ENCODE assay signal across 8 cellular contexts in genomic region chr9:89602978-89603628, GRCh38. TPM values are rescaled to one million over a fixed set of nuclear protein-coding genes. Genes with fewer than 3 reads are reported as not detected.
A peak's percentile ranks its signal among the peaks of the same experiment; 100 is the strongest.
DNase-seq lines count a peak whose midpoint lies in the region; ATAC-seq, FAIRE-seq and TF ChIP-seq lines count a peak whose summit lies in the region.

No MANE protein-coding gene starts in this region.

- FAIRE-seq in A549 (lab: Jason Lieb, UNC), result no peak

- H3K4me3 ChIP-seq in A549, result peak overlapping the region; percentile 48
- H3K4me3 ChIP-seq in heart right ventricle, result peak overlapping the region in 9 of 10 donors; percentile 75 to 90 (median 85)
- peak overlapping the region; percentile 91 for H3K4me3 ChIP-seq in parathyroid adenoma (ENCODE audit: low read depth, low read length)
- H3K4me3 ChIP-seq in thyroid gland (replicated peaks in 1 of 3), result peak overlapping the region in 1 of 3 donors; percentile 65

- peaks cover 3% of the 10 kb centered on the region for H3K79me2 ChIP-seq in parathyroid adenoma

- H3K27ac Mint-ChIP-seq in activated naive CD8-positive, alpha-beta T cell treated with anti-CD3 and anti-CD28 coated beads, Interleukin-2, amount 50 U/mL, for 24 hours, result peak overlapping the region; percentile 74

- 4% methylated on average over 21 of the region's 24 CpGs for WGBS in A549 (ENCODE audit: missing lambda C conversion rate)
- 1 to 2% methylated on average over 24 of the region's 24 CpGs for WGBS in heart right ventricle, 2 donors
- WGBS in thyroid gland, 2 donors, result 1 to 2% methylated on average over 24 of the region's 24 CpGs

- H2AFZ ChIP-seq in parathyroid adenoma, result peak overlapping the region; percentile 47

- no peak overlapping the region for H3K9ac ChIP-seq in parathyroid adenoma

- peak; percentile 60 to 77 for ATAC-seq in A549
- ATAC-seq in GM19351 (IDR thresholded peaks at IDR 0.05; ENCODE audit: unreplicated experiment), result peak; percentile 35
- peak; percentile 16 for ATAC-seq in activated naive CD8-positive, alpha-beta T cell treated with anti-CD3 and anti-CD28 coated beads, Interleukin-2, amount 50 U/mL, for 24 hours
- peak; percentile 19 to 65 (median 43) for ATAC-seq in heart right ventricle

- CTCF ChIA-PET in A549 (lab: Yijun Ruan, JAX), result interaction anchor here (0.6 to 16.3 kb wide), 81 partner anchors 10 to 1198 kb away, joined by 3 to 371 read pairs (median 4); partner anchors contain the start of genes DIRAS2 and SYK

- no peaks in the 10 kb centered on the region for H3K9me3 ChIP-seq in A549
- no peaks in the 10 kb centered on the region for H3K9me3 ChIP-seq in heart right ventricle
- no peaks in the 10 kb centered on the region for H3K9me3 ChIP-seq in parathyroid adenoma (ENCODE audit: control insufficient read depth, low read length)
- H3K9me3 ChIP-seq in thyroid gland, result no peaks in the 10 kb centered on the region

- peaks cover 11% of the 10 kb centered on the region for H3K27me3 Mint-ChIP-seq in activated naive CD8-positive, alpha-beta T cell treated with anti-CD3 and anti-CD28 coated beads, Interleukin-2, amount 50 U/mL, for 24 hours

- H3K27me3 ChIP-seq in heart right ventricle, result peaks cover 0 to 13% (median 0%) of the 10 kb centered on the region in 7 donors
- no peaks in the 10 kb centered on the region for H3K27me3 ChIP-seq in parathyroid adenoma (ENCODE audit: control insufficient read depth, insufficient read depth, low read length)
- no peaks in the 10 kb centered on the region for H3K27me3 ChIP-seq in thyroid gland

- H3K4me1 ChIP-seq in A549 (peaks cover 21% of the 10 kb centered on the region), heart right ventricle (peaks cover 3 to 48% (median 43%) of the 10 kb centered on the region in 9 donors), parathyroid adenoma (no peaks in the 10 kb centered on the region), thyroid gland (peaks cover 23 to 30% of the 10 kb centered on the region in 2 donors)

- no peaks in the 10 kb centered on the region for H3K36me3 Mint-ChIP-seq in activated naive CD8-positive, alpha-beta T cell treated with anti-CD3 and anti-CD28 coated beads, Interleukin-2, amount 50 U/mL, for 24 hours (ENCODE audit: low read depth)

- TF ChIP-seq RAD21 in A549 (conservative IDR thresholded peaks at IDR 0.05 in 1 of 2, IDR thresholded peaks at IDR 0.05 in 1 of 2), result peak; percentile 91 to 95

- POLR2A ChIA-PET in A549 (lab: Yijun Ruan, JAX), result interaction anchor here (0.6 kb wide), 1 partner anchor 497 kb away, joined by 4 read pairs; no protein-coding TSS in a partner anchor

- peak overlapping the region; percentile 76 for H3K4me3 Mint-ChIP-seq in activated naive CD8-positive, alpha-beta T cell treated with anti-CD3 and anti-CD28 coated beads, Interleukin-2, amount 50 U/mL, for 24 hours

- DNase-seq in A549 (ENCODE audit: low read depth in 1 of 2, low spot score in 1 of 2) (peak; percentile 71 to 88), NCI-H1417 treated with DMSO at 0.1 percent for 48 hours (lab: John Stamatoyannopoulos, UW) (peak; percentile 78), SW480 (ENCODE audit: low spot score) (peak; percentile 90), heart right ventricle (peak; percentile 88 to 91), thyroid gland (peak; percentile 93 to 96)
- peak; percentile 92 for DNase-seq in activated naive CD8-positive, alpha-beta T cell treated with anti-CD3 and anti-CD28 coated beads, Interleukin-2, amount 50 U/mL, for 24 hours

- H3K9me3 Mint-ChIP-seq in activated naive CD8-positive, alpha-beta T cell treated with anti-CD3 and anti-CD28 coated beads, Interleukin-2, amount 50 U/mL, for 24 hours, result no peaks in the 10 kb centered on the region

- TF ChIP-seq CTCF in A549 (IDR thresholded peaks at IDR 0.05) (peak; percentile 87), heart right ventricle (IDR thresholded peaks at IDR 0.05) (peak; percentile 74 to 91 (median 86)), parathyroid adenoma (IDR thresholded peaks at IDR 0.05) (peak; percentile 72), thyroid gland (IDR thresholded peaks at IDR 0.05) (peak; percentile 44 to 95 (median 85))

- H3K36me3 ChIP-seq in heart right ventricle, result no peaks in the 10 kb centered on the region
- H3K36me3 ChIP-seq in parathyroid adenoma (ENCODE audit: control insufficient read depth, insufficient read depth, low read length), result no peaks in the 10 kb centered on the region
- no peaks in the 10 kb centered on the region for H3K36me3 ChIP-seq in thyroid gland

- TF ChIP-seq POLR2A in A549 (IDR thresholded peaks at IDR 0.05; ENCODE audit: low read length) (no peak), thyroid gland (IDR thresholded peaks at IDR 0.05) (no peak)

- peaks cover 40% of the 10 kb centered on the region for H3K4me1 Mint-ChIP-seq in activated naive CD8-positive, alpha-beta T cell treated with anti-CD3 and anti-CD28 coated beads, Interleukin-2, amount 50 U/mL, for 24 hours

- intact Hi-C loops in heart right ventricle (cut with DNase I) (loop anchor here (1.0 to 10.0 kb wide), 20 partner anchors 132 to 1264 kb away; no protein-coding TSS in a partner anchor), thyroid gland (cut with DNase I) (loop anchor here (2.0 to 5.0 kb wide), 3 partner anchors 36 to 500 kb away; no protein-coding TSS in a partner anchor)

- TF ChIP-seq EP300 in A549 (IDR thresholded peaks at IDR 0.05), result no peak

- H3K27ac ChIP-seq in A549 (peak overlapping the region in 1 of 2 experiments; percentile 36; a peak in 3 of 6 replicates), heart right ventricle (peak overlapping the region in 8 of 10 donors; percentile 50 to 97 (median 92)), parathyroid adenoma (peak overlapping the region; percentile 80), thyroid gland (peak overlapping the region in 2 of 3 donors; percentile 53 to 97)

- H3K4me2 ChIP-seq in A549 (peak overlapping the region; percentile 99), parathyroid adenoma (ENCODE audit: low read length) (peak overlapping the region; percentile 78)

TF ChIP-seq in A549, 52 proteins besides CTCF, POLR2A, EP300 and RAD21:
- peak; percentile 92 for TF ChIP-seq SMC3 (IDR thresholded peaks at IDR 0.05)
- TF ChIP-seq, protein P1, sequence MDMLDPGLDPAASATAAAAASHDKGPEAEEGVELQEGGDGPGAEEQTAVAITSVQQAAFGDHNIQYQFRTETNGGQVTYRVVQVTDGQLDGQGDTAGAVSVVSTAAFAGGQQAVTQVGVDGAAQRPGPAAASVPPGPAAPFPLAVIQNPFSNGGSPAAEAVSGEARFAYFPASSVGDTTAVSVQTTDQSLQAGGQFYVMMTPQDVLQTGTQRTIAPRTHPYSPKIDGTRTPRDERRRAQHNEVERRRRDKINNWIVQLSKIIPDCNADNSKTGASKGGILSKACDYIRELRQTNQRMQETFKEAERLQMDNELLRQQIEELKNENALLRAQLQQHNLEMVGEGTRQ (IDR thresholded peaks at IDR 0.05), result no peak

RNA-seq across cellular contexts. Expression of gene GADD45G, which starts 1.7 kb away (rescaled TPM):
- polyA plus RNA-seq in A549 (2011; rRNA removed) (0.16 TPM in 1 of 2 replicates, not detected in the other), A549 (2017; fragmentation: RNase III; extraction: RNeasy Plus Mini Kit Qiagen cat#74134 plus additional on column Dnase treatment) (0.09 to 0.17 TPM (median 0.15 TPM) in 3 replicates), heart right ventricle (100 to 1,000 TPM in 1 of 2 donors, 10 to 100 TPM in 1; 56.0 to 125 TPM)
- 0.73 and 0.94 TPM in 2 replicates for polyA plus RNA-seq in A549 (2012; cell fraction: cytosol; rRNA removed)
- polyA plus RNA-seq in A549 (2012; cell fraction: nucleus; rRNA removed), result 1.2 and 1.4 TPM in 2 replicates
- not detected in 2 replicates for polyA minus RNA-seq in A549 (2011; rRNA and poly(A)+ RNA removed)
- total RNA-seq in heart right ventricle (10 to 100 TPM in 8 of 10 donors, 1 to 10 TPM in 2; 9.4 to 81.2 (median 19.6) TPM), thyroid gland (10 to 100 TPM in 3 of 4 donors, 1 to 10 TPM in 1; 8.3 to 27.2 (median 14.4) TPM)

Comparison
In these comparisons a context has a peak if more than half of its experiments do, and no peak if none do; other contexts are left out.
1. ATAC-seq: peak in every context shown above with its lines; median percentile 68 in A549; 43 in heart right ventricle; 35 in GM19351; 16 in activated naive CD8-positive, alpha-beta T cell treated with anti-CD3 and anti-CD28 coated beads, Interleukin-2, amount 50 U/mL, for 24 hours.